In genomic region chr15:68816795-68817303, GRCh38 we compare ENCODE assay signal across 8 cellular contexts. TPM values are rescaled to one million over a fixed set of nuclear protein-coding genes. Genes with fewer than 3 reads are reported as not detected.
DNase-seq lines count a peak whose midpoint lies in the region; ATAC-seq and TF ChIP-seq lines count a peak whose summit lies in the region.

No MANE protein-coding gene starts in this region.

- H3K27ac ChIP-seq in lung (ENCODE audit: low read depth in 1 of 2, low read length in 1 of 2) (peak overlapping the region; percentile 97 to 98), upper lobe of left lung (peak overlapping the region; percentile 98 to 100 (median 100))

- H3K4me3 ChIP-seq in lung (peak overlapping the region; percentile 53), upper lobe of left lung (peak overlapping the region; percentile 76 to 96 (median 93))

- H3K4me1 ChIP-seq in lung (ENCODE audit: control insufficient read depth in 2 of 2, insufficient read depth in 2 of 2, low read length in 2 of 2) (peaks cover 13 to 30% of the 10 kb centered on the region in 2 donors), upper lobe of left lung (peaks cover 31 to 57% (median 37%) of the 10 kb centered on the region in 4 donors)

- H3K27me3 ChIP-seq in lung (ENCODE audit: control insufficient read depth, insufficient read depth) (no peaks in the 10 kb centered on the region), upper lobe of left lung (no peaks in the 10 kb centered on the region)

- DNase-seq in EH (ENCODE audit: low read depth) (peak; percentile 30), MV-4-11 (lab: John Stamatoyannopoulos, UW) (peak; percentile 45), cerebellar cortex (ENCODE audit: low spot score) (peak; percentile 30), lung (ENCODE audit: low spot score) (no peak), upper lobe of left lung (peak in 1 of 2 donors; percentile 44), NCI-H345 treated with DMSO at 0.1 percent for 48 hours (lab: John Stamatoyannopoulos, UW; ENCODE audit: unreplicated experiment) (no peak)
- DNase-seq in NK-92 treated with Interleukin-12 subunit alpha and Interleukin-12 subunit beta, amount 100 ng/mL, for 24 hours (lab: John Stamatoyannopoulos, UW), result no peak

- 2 to 3% methylated on average over 13 of the region's 13 CpGs for WGBS in lung, 2 donors
- WGBS in upper lobe of left lung, 2 donors, result 2 to 3% methylated on average over 13 of the region's 13 CpGs

- ATAC-seq in lung (ENCODE audit: insufficient read depth, low FRiP score), result no peak
- no peak for ATAC-seq in upper lobe of left lung (ENCODE audit: low FRiP score in 2 of 2)
- no peak for ATAC-seq in GM18909 (IDR thresholded peaks at IDR 0.05; ENCODE audit: poor library complexity, unreplicated experiment)

- H3K9me3 ChIP-seq in lung (ENCODE audit: control insufficient read depth in 2 of 2, insufficient read depth in 1 of 2, low read length in 1 of 2) (no peaks in the 10 kb centered on the region), upper lobe of left lung (no peaks in the 10 kb centered on the region)

- no peak for TF ChIP-seq CTCF in lung (IDR thresholded peaks at IDR 0.05; ENCODE audit: control extremely low read depth, extremely low read depth)
- TF ChIP-seq CTCF in upper lobe of left lung (IDR thresholded peaks at IDR 0.05), result no peak

- TF ChIP-seq EP300 in upper lobe of left lung (IDR thresholded peaks at IDR 0.05), result no peak

- H3K36me3 ChIP-seq in lung (ENCODE audit: control insufficient read depth in 2 of 2, insufficient read depth in 2 of 2, low read length in 2 of 2), result no peaks in the 10 kb centered on the region
- H3K36me3 ChIP-seq in upper lobe of left lung, result no peaks in the 10 kb centered on the region

- TF ChIP-seq POLR2A in upper lobe of left lung (IDR thresholded peaks at IDR 0.05), result peak in 1 of 4 donors; percentile 24

RNA-seq across cellular contexts. Expression of gene ANP32A, which starts 3.8 kb away (rescaled TPM):
- total RNA-seq in lung, result 100 to 1,000 TPM; 105 to 197 TPM
- polyA plus RNA-seq in lung, result 100 to 1,000 TPM; 109 to 117 TPM
- total RNA-seq in upper lobe of left lung, result 100 to 1,000 TPM in 2 of 6 donors, 10 to 100 TPM in 4; 62.9 to 110 (median 81.5) TPM

Comparison
In these comparisons a context has a peak if more than half of its experiments do, and no peak if none do; other contexts are left out.
1. DNase-seq: peak in EH (single experiment), MV-4-11 (single experiment) and cerebellar cortex (single experiment); none in lung (single experiment), NCI-H345 treated with DMSO at 0.1 percent for 48 hours (single experiment) and NK-92 treated with Interleukin-12 subunit alpha and Interleukin-12 subunit beta, amount 100 ng/mL, for 24 hours (single experiment).